1 cellular context compared by ENCODE assay signal in the genomic region with DNA sequence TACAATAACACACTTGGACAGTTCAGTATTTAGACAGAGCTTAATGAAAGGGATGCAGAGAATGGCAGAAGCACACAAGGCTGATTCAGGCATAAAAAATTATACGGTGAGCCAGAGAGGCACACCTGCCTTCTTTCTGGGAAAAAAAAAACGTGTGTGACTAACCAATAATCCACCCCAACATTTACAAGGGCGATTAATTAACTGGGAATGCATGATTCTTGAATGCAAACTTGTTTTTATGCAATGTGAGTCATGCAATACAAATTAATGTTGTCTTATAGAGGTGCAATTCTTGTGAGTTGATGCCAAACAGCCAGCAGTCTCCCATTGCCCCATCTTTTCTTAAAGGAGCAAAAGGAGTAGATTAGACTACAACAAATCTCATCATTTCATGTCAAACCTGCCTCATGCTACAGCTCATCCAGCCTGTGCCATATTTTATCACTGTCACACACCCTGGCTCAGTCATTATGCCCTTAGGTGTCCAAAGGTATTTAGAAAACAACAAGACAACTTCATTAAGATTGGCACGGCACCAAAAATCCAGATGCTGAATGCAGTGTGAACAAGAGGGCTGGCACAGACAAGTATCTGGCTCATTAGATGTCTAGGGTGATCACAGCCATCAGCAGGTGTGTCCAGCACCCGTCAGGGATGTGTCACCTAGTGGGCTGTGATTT.
A peak's percentile ranks its signal among the peaks of the same experiment; 100 is the strongest.
TF ChIP-seq lines count a peak whose summit lies in the region.

No MANE protein-coding gene starts in this region.

TF ChIP-seq in HCT116, 20 proteins besides CTCF, POLR2A, EP300 and RAD21:
- TF ChIP-seq FOSL1 (IDR thresholded peaks at IDR 0.05; ENCODE audit: low read depth) (peak; percentile 13; the same call in 1 of the 2 replicates), SRF (IDR thresholded peaks at IDR 0.05; ENCODE audit: low read depth) (no peak)
